16 cellular contexts compared by ENCODE assay signal in the genomic region with DNA sequence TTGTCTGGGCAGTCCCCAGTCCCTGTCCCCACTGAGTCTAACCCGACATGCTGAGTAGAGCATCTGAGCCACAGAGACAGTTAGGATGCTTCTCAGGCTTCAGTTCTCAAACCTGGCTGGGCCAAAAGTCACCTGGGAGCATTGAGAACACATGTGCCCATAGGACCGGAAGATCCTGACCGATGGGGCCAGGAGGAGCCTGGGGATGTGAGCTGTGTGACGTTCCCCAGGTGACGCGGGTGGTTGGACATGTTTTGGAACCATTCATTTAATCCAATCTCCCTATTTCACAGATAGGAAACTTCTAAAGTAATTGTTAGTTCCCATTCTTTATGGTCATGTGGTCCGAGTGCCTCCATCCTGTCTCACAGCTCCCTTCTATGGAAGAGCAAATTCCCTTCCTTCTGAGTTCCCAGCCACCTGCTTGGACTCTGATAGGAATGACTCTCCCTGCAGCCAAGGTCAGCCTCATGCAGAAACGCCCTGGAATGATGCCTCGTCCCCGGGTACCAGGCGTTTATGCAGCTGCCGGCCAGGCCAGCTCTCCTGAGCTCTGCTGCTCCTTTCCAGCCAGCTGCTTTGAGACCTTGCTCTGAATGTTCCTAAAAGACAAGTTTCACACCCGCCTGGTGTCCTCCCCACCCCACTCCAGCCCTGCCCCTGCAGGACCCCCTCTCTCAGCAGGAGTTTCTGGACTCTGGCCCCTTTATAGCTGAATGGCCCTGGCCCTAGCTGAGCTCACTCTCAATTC.
DNase-seq lines count a peak whose midpoint lies in the region; ATAC-seq, FAIRE-seq and TF ChIP-seq lines count a peak whose summit lies in the region.
"Had no signal": no experiment of that assay in that cellular context is flagged by ENCODE, and none has a peak within 500 bp of the region (broad histone marks: within the 10 kb centered on the region; RNA-seq: fewer than 3 reads in every experiment).

No MANE protein-coding gene starts in this region.

- FAIRE-seq in H1 (lab: Jason Lieb, UNC) (no peak), GM12891 (lab: Jason Lieb, UNC) (no peak)

- TF ChIP-seq POLR2A in H1 (IDR thresholded peaks at IDR 0.05; ENCODE audit: control extremely low read depth in 1 of 2, low read depth in 2 of 2, low read length in 2 of 2) (no peak), stomach (IDR thresholded peaks at IDR 0.05) (no peak), GM12891 (IDR thresholded peaks at IDR 0.05; ENCODE audit: low read depth, low read length) (no peak)

- H2BK120ac ChIP-seq in H1 (replicated peaks; ENCODE audit: low read depth, low read length) = no peak overlapping the region

- peak overlapping the region; percentile 1; the same call in 1 of the 2 replicates for H2BK12ac ChIP-seq in H1 (ENCODE audit: low read depth, low read length)

- H3K23ac ChIP-seq in H1 (ENCODE audit: insufficient read length) = no peak overlapping the region

- peak; percentile 86 for DNase-seq in LHCN-M2 (ENCODE audit: low read depth)
- no peak for DNase-seq in H1 (ENCODE audit: low read depth in 1 of 2, low spot score in 2 of 2)
- DNase-seq in myocyte (ENCODE audit: low read depth) = peak; percentile 76
- DNase-seq in stomach = no peak
- DNase-seq in GM12891 (ENCODE audit: insufficient read length, low spot score) = no peak
- DNase-seq: activated CD4-positive, alpha-beta T cell treated with anti-CD3 and anti-CD28 coated beads for 4 hours; DMS79 treated with DMSO at 0.1 percent for 48 hours; erythroblast; MG63; occipital lobe; SHP77; T1000; upper lobe of right lung had no signal

- intact Hi-C loops in stomach (cut with DNase I; ENCODE audit: low total_unique reads) = no loop called here

- no peaks in the 10 kb centered on the region for H4K20me1 ChIP-seq in H1 (replicated peaks in 1 of 2; ENCODE audit: control insufficient read depth in 1 of 2, insufficient read depth in 2 of 2, low read length in 2 of 2)

- 85% methylated on average over 13 of the region's 13 CpGs; no CpG with 5 or more reads in 1 of the 2 experiments for WGBS in H1 (ENCODE audit: extremely low coverage in 1 of 2, insufficient coverage in 1 of 2, insufficient read length in 1 of 2, insufficient replicate concordance in 2 of 2, low coverage in 1 of 2, low lambda C conversion rate in 2 of 2, missing lambda C conversion rate in 1 of 2), 2 experiments
- WGBS in stomach, 5 donors = 76 to 83% (median 78%) methylated on average over 9 to 13 of the region's 13 CpGs

- no peaks in the 10 kb centered on the region for H3K79me1 ChIP-seq in H1 (ENCODE audit: low read depth, low read length)

- CTCF ChIA-PET in H1 (lab: Charles Lee; ENCODE audit: partially characterized antibody) = interaction anchor here (0.6 to 4.4 kb wide), 10 partner anchors 10 to 1711 kb away, joined by 3 to 29 read pairs (median 4); no protein-coding TSS in a partner anchor

- ATAC-seq in esophagus mucosa = no peak
- ATAC-seq in HG03139 (IDR thresholded peaks at IDR 0.05; ENCODE audit: unreplicated experiment) = no peak
- no peak for ATAC-seq in GM19455 (IDR thresholded peaks at IDR 0.05; ENCODE audit: unreplicated experiment)
- ATAC-seq: upper lobe of right lung had no signal

- peak overlapping the region; percentile 77 for H2AK5ac ChIP-seq in H1 (ENCODE audit: low read depth, low read length)

- POLR2A ChIA-PET in H1 (lab: Charles Lee; ENCODE audit: partially characterized antibody) = interaction anchor here (0.6 kb wide), 2 partner anchors 32 to 422 kb away, joined by 3 to 4 read pairs; no protein-coding TSS in a partner anchor

- no peak overlapping the region for H2AFZ ChIP-seq in H1 (ENCODE audit: low read length)

- no peak for TF ChIP-seq RAD21 in H1 (IDR thresholded peaks at IDR 0.05 in 1 of 2, conservative IDR thresholded peaks at IDR 0.05 in 1 of 2; ENCODE audit: low read depth in 2 of 2, low read length in 2 of 2)

- H2BK5ac ChIP-seq in H1 (ENCODE audit: low read depth, low read length) = no peak overlapping the region

- H3K18ac ChIP-seq in H1 (ENCODE audit: extremely low read depth, low read length) = no peak overlapping the region

- H2BK15ac ChIP-seq in H1 (ENCODE audit: low read length) = peak overlapping the region; percentile 77; the same call in 1 of the 2 replicates

- peaks cover 0 to 3% (median 0%) of the 10 kb centered on the region in 4 experiments; a peak in 1 of 7 replicates for H3K27me3 ChIP-seq in H1 (replicated peaks in 1 of 4; ENCODE audit: control insufficient read depth in 3 of 4, extremely low read depth in 1 of 4, insufficient read depth in 3 of 4, low read length in 3 of 4)
- no peaks in the 10 kb centered on the region for H3K27me3 ChIP-seq in stomach
- H3K27me3 ChIP-seq: MG63, upper lobe of right lung had no signal

- H4K91ac ChIP-seq in H1 (replicated peaks; ENCODE audit: insufficient read length, low read length) = no peak overlapping the region

- H3K4me3 ChIP-seq in H1 (ENCODE audit: extremely low read depth in 1 of 4, insufficient read depth in 2 of 4, low read depth in 3 of 4, low read length in 4 of 4) (no peak overlapping the region), stomach (no peak overlapping the region)
- H3K4me3 ChIP-seq: MG63, upper lobe of right lung had no signal

- no peak overlapping the region; the same call in 1 of the 2 replicates for H4K8ac ChIP-seq in H1 (ENCODE audit: extremely low read depth, insufficient read depth, low read length)

- no peaks in the 10 kb centered on the region for H3K79me2 ChIP-seq in H1 (ENCODE audit: control insufficient read depth in 1 of 2, insufficient read depth in 2 of 2, low read length in 2 of 2)

- H3K23me2 ChIP-seq in H1 (ENCODE audit: low read depth, low read length) = no peaks in the 10 kb centered on the region

- H3K4me1 ChIP-seq in H1 (replicated peaks in 1 of 4; ENCODE audit: control insufficient read depth in 3 of 4, insufficient read depth in 4 of 4, low read length in 3 of 4) (peaks cover 0 to 14% (median 4%) of the 10 kb centered on the region in 4 experiments; a peak in 2 of 7 replicates), stomach (peaks cover 9 to 55% (median 25%) of the 10 kb centered on the region in 4 donors)

- H3K14ac ChIP-seq in H1 (ENCODE audit: insufficient read length) = no peak overlapping the region

- no peak for TF ChIP-seq CTCF in H1 (IDR thresholded peaks at IDR 0.05; ENCODE audit: control extremely low read depth in 1 of 3, insufficient read depth in 1 of 3, low read depth in 1 of 3, low read length in 3 of 3)
- TF ChIP-seq CTCF in stomach (IDR thresholded peaks at IDR 0.05) = no peak

- H3K4ac ChIP-seq in H1 (replicated peaks; ENCODE audit: insufficient read length, low read depth, low read length) = no peak overlapping the region

- H3K9ac ChIP-seq in H1 (replicated peaks in 1 of 4; ENCODE audit: extremely low read depth in 1 of 4, low read depth in 3 of 4, low read length in 3 of 4) = no peak overlapping the region

- H3K36me3 ChIP-seq in H1 (ENCODE audit: control insufficient read depth in 2 of 4, insufficient read depth in 4 of 4, low read length in 3 of 4) (no peaks in the 10 kb centered on the region), stomach (no peaks in the 10 kb centered on the region)
- H3K36me3 ChIP-seq: MG63, upper lobe of right lung had no signal

- peak overlapping the region; percentile 82; the same call in 1 of the 2 replicates for H2BK20ac ChIP-seq in H1 (ENCODE audit: low read length)

- no peak for TF ChIP-seq EP300 in H1 (IDR thresholded peaks at IDR 0.05; ENCODE audit: borderline replicate concordance in 1 of 2, low read depth in 2 of 2, low read length in 2 of 2)
- TF ChIP-seq EP300 in stomach (IDR thresholded peaks at IDR 0.05) = no peak

- no peak overlapping the region for H3K56ac ChIP-seq in H1 (replicated peaks; ENCODE audit: insufficient read length, low read depth, low read length)

- no peak overlapping the region for H3K4me2 ChIP-seq in H1 (ENCODE audit: insufficient read depth in 1 of 2, low read depth in 2 of 2, low read length in 2 of 2)

- no peak overlapping the region for H4K5ac ChIP-seq in H1 (ENCODE audit: insufficient read length, low read depth, low read length)

- H3K27ac ChIP-seq in H1 (ENCODE audit: low read depth, low read length) (no peak overlapping the region), stomach (peak overlapping the region in 4 of 5 donors; percentile 51 to 66 (median 60))

- H3K9me3 ChIP-seq in H1 (ENCODE audit: insufficient read depth in 2 of 2, low read depth in 1 of 2, low read length in 1 of 2) (no peaks in the 10 kb centered on the region), stomach (no peaks in the 10 kb centered on the region)
- H3K9me3 ChIP-seq: MG63, upper lobe of right lung had no signal

TF ChIP-seq in H1, 55 proteins besides CTCF, POLR2A, EP300 and RAD21:
- TF ChIP-seq NANOG (IDR thresholded peaks at IDR 0.05; ENCODE audit: insufficient read depth, low read depth, low read length, poor library complexity, severe bottlenecking) (no peak), CREB1 (IDR thresholded peaks at IDR 0.05) (no peak), SIRT6 (IDR thresholded peaks at IDR 0.05; ENCODE audit: low read length) (no peak)

TF ChIP-seq in GM12891, 5 proteins besides CTCF, POLR2A, EP300 and RAD21:
- TF ChIP-seq TAF1 (IDR thresholded peaks at IDR 0.05; ENCODE audit: low read depth, low read length) (no peak), SPI1 (IDR thresholded peaks at IDR 0.05; ENCODE audit: low read depth, low read length) (no peak), PAX5 (IDR thresholded peaks at IDR 0.05; ENCODE audit: insufficient read depth, low read length, severe bottlenecking) (no peak), POU2F2 (IDR thresholded peaks at IDR 0.05; ENCODE audit: low read depth, low read length) (no peak), POLR2AphosphoS5 (IDR thresholded peaks at IDR 0.05; ENCODE audit: low read depth, low read length) (no peak)

Comparison
In these comparisons a context has a peak if more than half of its experiments do, and no peak if none do; other contexts are left out.
1. DNase-seq: peak in LHCN-M2 (single experiment) and myocyte (single experiment); none in H1 (0 of 2), stomach (single experiment) and GM12891 (single experiment).